Comparison of ENCODE assay signal across 9 cellular contexts in genomic region chr2:96259497-96259921, GRCh38. TPM values are rescaled to one million over a fixed set of nuclear protein-coding genes. Genes with fewer than 3 reads are reported as not detected.
A peak's percentile ranks its signal among the peaks of the same experiment; 100 is the strongest.
DNase-seq lines count a peak whose midpoint lies in the region; ATAC-seq and TF ChIP-seq lines count a peak whose summit lies in the region.
"Had no signal": no experiment of that assay in that cellular context is flagged by ENCODE, and none has a peak within 500 bp of the region (broad histone marks: within the 10 kb centered on the region; RNA-seq: fewer than 3 reads in every experiment).

No MANE protein-coding gene starts in this region.

- peak overlapping the region; percentile 77 for H3K27ac Mint-ChIP-seq in activated CD4-positive, alpha-beta T cell treated with anti-CD3 and anti-CD28 coated beads, Interleukin-2, amount 10 ng/mL, durations not matched to agents 24 days and 14 days
- H3K27ac Mint-ChIP-seq in activated naive CD8-positive, alpha-beta T cell treated with anti-CD3 and anti-CD28 coated beads, Interleukin-2, amount 50 U/mL, for 24 hours = peak overlapping the region; percentile 46

- H3K79me1 ChIP-seq in mesenchymal stem cell (replicated peaks; ENCODE audit: low read length, poor library complexity, severe bottlenecking) = peaks cover 34% of the 10 kb centered on the region

- no peak for DNase-seq in activated CD4-positive, alpha-beta T cell treated with anti-CD3 and anti-CD28 coated beads, Interleukin-2, amount 10 ng/mL, durations not matched to agents 24 days and 14 days
- DNase-seq in activated CD4-positive, alpha-beta T cell treated with anti-CD3 and anti-CD28 coated beads for 1 hour = no peak
- DNase-seq in activated naive CD8-positive, alpha-beta T cell treated with anti-CD3 and anti-CD28 coated beads, Interleukin-2, amount 50 U/mL, for 24 hours = no peak
- DNase-seq in mesenchymal stem cell (no peak), tibial artery (no peak), cortex of kidney (lab: John Stamatoyannopoulos, UW) (no peak), T-helper 1 cell (no peak), NOMO-1 treated with DMSO at 0.1 percent for 48 hours (lab: John Stamatoyannopoulos, UW; ENCODE audit: unreplicated experiment) (no peak)
- DNase-seq: C1 segment of cervical spinal cord had no signal

- H4K91ac ChIP-seq in mesenchymal stem cell (ENCODE audit: low read length) = no peak overlapping the region

- no peak overlapping the region for H3K4ac ChIP-seq in mesenchymal stem cell (ENCODE audit: low read depth in 1 of 2, low read length in 2 of 2)

- peak overlapping the region; percentile 19 for H4K8ac ChIP-seq in mesenchymal stem cell (ENCODE audit: low read length)

- H3K27me3 ChIP-seq in mesenchymal stem cell (ENCODE audit: control insufficient read depth in 1 of 2, insufficient read depth in 1 of 2, low read length in 2 of 2) (no peaks in the 10 kb centered on the region), tibial artery (no peaks in the 10 kb centered on the region)

- no peak overlapping the region for H3K4me2 ChIP-seq in mesenchymal stem cell (ENCODE audit: low read length, poor library complexity, severe bottlenecking)

- H3K27ac ChIP-seq in mesenchymal stem cell (ENCODE audit: low read length, poor library complexity, severe bottlenecking) = peak overlapping the region; percentile 75
- peak overlapping the region; percentile 83 to 89 for H3K27ac ChIP-seq in tibial artery

- H3K27me3 Mint-ChIP-seq in activated CD4-positive, alpha-beta T cell treated with anti-CD3 and anti-CD28 coated beads, Interleukin-2, amount 10 ng/mL, durations not matched to agents 24 days and 14 days = no peaks in the 10 kb centered on the region
- no peaks in the 10 kb centered on the region for H3K27me3 Mint-ChIP-seq in activated naive CD8-positive, alpha-beta T cell treated with anti-CD3 and anti-CD28 coated beads, Interleukin-2, amount 50 U/mL, for 24 hours

- H2AFZ ChIP-seq in mesenchymal stem cell (ENCODE audit: low read depth, low read length) = no peak overlapping the region

- peaks cover 46% of the 10 kb centered on the region for H3K36me3 Mint-ChIP-seq in activated CD4-positive, alpha-beta T cell treated with anti-CD3 and anti-CD28 coated beads, Interleukin-2, amount 10 ng/mL, durations not matched to agents 24 days and 14 days (ENCODE audit: low read depth)
- H3K36me3 Mint-ChIP-seq in activated naive CD8-positive, alpha-beta T cell treated with anti-CD3 and anti-CD28 coated beads, Interleukin-2, amount 50 U/mL, for 24 hours (ENCODE audit: low read depth) = peaks cover 19% of the 10 kb centered on the region

- 98% methylated on average over 5 of the region's 5 CpGs for WGBS in mesenchymal stem cell

- peaks cover 42% of the 10 kb centered on the region for H3K4me1 Mint-ChIP-seq in activated CD4-positive, alpha-beta T cell treated with anti-CD3 and anti-CD28 coated beads, Interleukin-2, amount 10 ng/mL, durations not matched to agents 24 days and 14 days
- H3K4me1 Mint-ChIP-seq in activated naive CD8-positive, alpha-beta T cell treated with anti-CD3 and anti-CD28 coated beads, Interleukin-2, amount 50 U/mL, for 24 hours = peaks cover 71% of the 10 kb centered on the region

- peak overlapping the region; percentile 58 for H3K9ac ChIP-seq in mesenchymal stem cell (ENCODE audit: low read length)

- no peak overlapping the region for H2BK5ac ChIP-seq in mesenchymal stem cell (ENCODE audit: low read depth, low read length, poor library complexity, severe bottlenecking)

- H3K18ac ChIP-seq in mesenchymal stem cell (ENCODE audit: low read depth in 1 of 2, low read length in 2 of 2) = peak overlapping the region; percentile 14 to 25

- H3K36me3 ChIP-seq in mesenchymal stem cell (ENCODE audit: control insufficient read depth in 1 of 2, insufficient read depth in 2 of 2, low read depth in 1 of 2, low read length in 2 of 2) (peaks cover 24 to 47% of the 10 kb centered on the region in 2 experiments), tibial artery (peaks cover 14 to 32% (median 17%) of the 10 kb centered on the region in 3 donors)

- peak overlapping the region; percentile 16 for H2BK15ac ChIP-seq in mesenchymal stem cell (ENCODE audit: low read depth, poor library complexity, severe bottlenecking)

- H3K9me3 ChIP-seq in mesenchymal stem cell (ENCODE audit: control insufficient read depth, low read length) (no peaks in the 10 kb centered on the region), tibial artery (no peaks in the 10 kb centered on the region)

- peak overlapping the region; percentile 6 for H2AK5ac ChIP-seq in mesenchymal stem cell (ENCODE audit: low read length, severe bottlenecking)

- H3K23ac ChIP-seq in mesenchymal stem cell (ENCODE audit: low read length in 2 of 2) = peak overlapping the region; percentile 3 to 49

- no peaks in the 10 kb centered on the region for H3K9me3 Mint-ChIP-seq in activated CD4-positive, alpha-beta T cell treated with anti-CD3 and anti-CD28 coated beads, Interleukin-2, amount 10 ng/mL, durations not matched to agents 24 days and 14 days
- no peaks in the 10 kb centered on the region for H3K9me3 Mint-ChIP-seq in activated naive CD8-positive, alpha-beta T cell treated with anti-CD3 and anti-CD28 coated beads, Interleukin-2, amount 50 U/mL, for 24 hours

- ATAC-seq in activated naive CD8-positive, alpha-beta T cell treated with anti-CD3 and anti-CD28 coated beads, Interleukin-2, amount 50 U/mL, for 24 hours = no peak

- H3K4me1 ChIP-seq in mesenchymal stem cell (ENCODE audit: control insufficient read depth, insufficient read depth, low read depth, low read length) (peaks cover 36% of the 10 kb centered on the region), tibial artery (peaks cover 13 to 79% (median 67%) of the 10 kb centered on the region in 4 donors)

- TF ChIP-seq CTCF in tibial artery (IDR thresholded peaks at IDR 0.05) = no peak

- intact Hi-C loops in activated CD4-positive, alpha-beta T cell treated with anti-CD3 and anti-CD28 coated beads, Interleukin-2, amount 10 ng/mL, durations not matched to agents 24 days and 14 days (cut with micrococcal nuclease) = no loop called here
- intact Hi-C loops in tibial artery (cut with DNase I; ENCODE audit: low total_unique reads) = no loop called here

- no peak overlapping the region for H3K14ac ChIP-seq in mesenchymal stem cell (ENCODE audit: low read length in 2 of 2)

- H2BK12ac ChIP-seq in mesenchymal stem cell (ENCODE audit: low read length in 2 of 2) = peak overlapping the region in 1 of 2 experiments; percentile 67

- no peak overlapping the region for H3K4me3 Mint-ChIP-seq in activated CD4-positive, alpha-beta T cell treated with anti-CD3 and anti-CD28 coated beads, Interleukin-2, amount 10 ng/mL, durations not matched to agents 24 days and 14 days
- H3K4me3 Mint-ChIP-seq in activated naive CD8-positive, alpha-beta T cell treated with anti-CD3 and anti-CD28 coated beads, Interleukin-2, amount 50 U/mL, for 24 hours = no peak overlapping the region

- H2BK120ac ChIP-seq in mesenchymal stem cell (ENCODE audit: low read depth, low read length) = no peak overlapping the region

- H3K4me3 ChIP-seq in mesenchymal stem cell (ENCODE audit: insufficient read depth in 1 of 2, low read depth in 1 of 2, low read length in 2 of 2) (no peak overlapping the region), tibial artery (peak overlapping the region in 1 of 2 donors; percentile 12)

RNA-seq across cellular contexts. Expression of gene TMEM127, which starts 6.3 kb away (rescaled TPM):
- 31.6 and 33.1 TPM in 2 replicates for total RNA-seq in activated CD4-positive, alpha-beta T cell treated with anti-CD3 and anti-CD28 coated beads, Interleukin-2, amount 10 ng/mL, durations not matched to agents 24 days and 14 days
- polyA plus RNA-seq in mesenchymal stem cell (2013, experiment 1 of 2) = 56.4 TPM
- polyA plus RNA-seq in mesenchymal stem cell (2013, experiment 2 of 2) = 55.0 TPM

RNA-seq across cellular contexts. Expression of gene CIAO1, which starts 6.5 kb away (rescaled TPM):
- 105 and 110 TPM in 2 replicates for total RNA-seq in activated CD4-positive, alpha-beta T cell treated with anti-CD3 and anti-CD28 coated beads, Interleukin-2, amount 10 ng/mL, durations not matched to agents 24 days and 14 days
- polyA plus RNA-seq in mesenchymal stem cell (2013, experiment 1 of 2) = 33.6 TPM
- polyA plus RNA-seq in mesenchymal stem cell (2013, experiment 2 of 2) = 32.9 TPM

RNA-seq across cellular contexts. Expression of gene SNRNP200, which starts 45.8 kb away (rescaled TPM):
- total RNA-seq in activated CD4-positive, alpha-beta T cell treated with anti-CD3 and anti-CD28 coated beads, Interleukin-2, amount 10 ng/mL, durations not matched to agents 24 days and 14 days = 197 and 203 TPM in 2 replicates
- polyA plus RNA-seq in mesenchymal stem cell (2013, experiment 1 of 2) = 43.8 TPM
- 39.2 TPM for polyA plus RNA-seq in mesenchymal stem cell (2013, experiment 2 of 2)

RNA-seq across cellular contexts. Expression of gene STARD7, which starts 50.9 kb away (rescaled TPM):
- total RNA-seq in activated CD4-positive, alpha-beta T cell treated with anti-CD3 and anti-CD28 coated beads, Interleukin-2, amount 10 ng/mL, durations not matched to agents 24 days and 14 days = 212 and 217 TPM in 2 replicates
- 43.7 TPM for polyA plus RNA-seq in mesenchymal stem cell (2013, experiment 1 of 2)
- polyA plus RNA-seq in mesenchymal stem cell (2013, experiment 2 of 2) = 44.3 TPM
